12 cellular contexts compared by ENCODE assay signal in the genomic region with DNA sequence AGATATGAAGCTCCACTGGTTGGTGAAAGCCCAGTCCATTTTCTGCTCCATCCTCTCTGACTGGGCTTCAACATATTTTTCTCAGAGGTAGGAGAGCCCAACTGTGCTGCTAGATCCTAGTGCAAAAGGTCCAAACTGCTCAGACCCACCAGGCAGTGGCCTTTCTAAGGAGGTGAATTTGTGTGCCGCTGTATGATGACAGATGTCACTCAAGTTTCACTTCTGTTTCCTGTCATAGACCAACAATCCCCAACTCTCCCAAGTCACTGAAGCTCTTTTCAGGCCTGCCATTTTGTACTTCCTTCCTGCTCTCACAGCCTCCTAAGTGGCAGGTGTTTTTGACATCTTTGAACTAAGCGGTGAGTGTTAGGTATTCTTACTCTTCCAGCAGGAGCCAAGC. TPM values are rescaled to one million over a fixed set of nuclear protein-coding genes. Genes with fewer than 3 reads are reported as not detected.
DNase-seq lines count a peak whose midpoint lies in the region; ATAC-seq and TF ChIP-seq lines count a peak whose summit lies in the region.
"Had no signal": no experiment of that assay in that cellular context is flagged by ENCODE, and none has a peak within 500 bp of the region (broad histone marks: within the 10 kb centered on the region; RNA-seq: fewer than 3 reads in every experiment).

No MANE protein-coding gene starts in this region.

- H4K20me1 ChIP-seq in BLaER1 = no peaks in the 10 kb centered on the region

- CTCF ChIA-PET in WTC11 (lab: Charles Lee) = interaction anchor here (1.1 to 4.4 kb wide), 2 partner anchors 10 to 38 kb away, joined by 3 to 17 read pairs; no protein-coding TSS in a partner anchor

- no peaks in the 10 kb centered on the region for H3K36me3 Mint-ChIP-seq in WTC11

- H3K4me3 ChIP-seq in BLaER1 = no peak overlapping the region
- no peak overlapping the region for H3K4me3 ChIP-seq in Jurkat, Clone E6-1 (ENCODE audit: low read length)
- H3K4me3 ChIP-seq: ascending aorta had no signal

- H3K4me3 Mint-ChIP-seq in WTC11 = no peak overlapping the region

- peak overlapping the region; percentile 65 for H3K4me2 ChIP-seq in BLaER1

- no peaks in the 10 kb centered on the region for H3K36me3 ChIP-seq in BLaER1
- H3K36me3 ChIP-seq: ascending aorta had no signal

- POLR2A ChIA-PET in WTC11 (lab: Charles Lee) = no interaction called here

- H3K27ac Mint-ChIP-seq in WTC11 = no peak overlapping the region

- peaks cover 9% of the 10 kb centered on the region; the same call in 1 of the 2 replicates for H3K9me3 ChIP-seq in BLaER1
- H3K9me3 ChIP-seq: ascending aorta had no signal

- H3K9me3 Mint-ChIP-seq in WTC11 = no peaks in the 10 kb centered on the region

- H3K9ac ChIP-seq in BLaER1 = no peak overlapping the region

- ATAC-seq in GM18861 (IDR thresholded peaks at IDR 0.05; ENCODE audit: unreplicated experiment) (peak; percentile 79), HG02623 (IDR thresholded peaks at IDR 0.05; ENCODE audit: unreplicated experiment) (peak; percentile 76), WTC11 (no peak)

- peak; percentile 56 for DNase-seq in Jurkat, Clone E6-1 (ENCODE audit: low read depth, low spot score)
- DNase-seq in amniotic stem cell (lab: John Stamatoyannopoulos, UW) = no peak
- DNase-seq in WTC11 (ENCODE audit: low spot score) = no peak
- no peak for DNase-seq in HK-2 (ENCODE audit: unreplicated experiment)
- no peak for DNase-seq in NCI-H226

- H3K27ac ChIP-seq in BLaER1 = peak overlapping the region; percentile 12; the same call in 1 of the 2 replicates
- H3K27ac ChIP-seq: ascending aorta, C4-2B had no signal

- peaks cover 35% of the 10 kb centered on the region for H3K4me1 ChIP-seq in BLaER1

- peaks cover 29% of the 10 kb centered on the region for H3K27me3 Mint-ChIP-seq in WTC11 (ENCODE audit: low read depth)

- H3K4me1 Mint-ChIP-seq in WTC11 = peaks cover 2% of the 10 kb centered on the region; the same call in 1 of the 2 replicates

- TF ChIP-seq CTCF in WTC11 (IDR thresholded peaks at IDR 0.05) = no peak

- peaks cover 14% of the 10 kb centered on the region for H3K27me3 ChIP-seq in BLaER1
- H3K27me3 ChIP-seq: ascending aorta had no signal

TF ChIP-seq in WTC11, 78 proteins besides CTCF, POLR2A, EP300 and RAD21:
- TF ChIP-seq CBFB (CRISPR knock-in tag; IDR thresholded peaks at IDR 0.05; ENCODE audit: low read depth) (no peak), NFATC4 (CRISPR knock-in tag; IDR thresholded peaks at IDR 0.05) (no peak), ZMAT4 (CRISPR knock-in tag; IDR thresholded peaks at IDR 0.05) (no peak), RELA (CRISPR knock-in tag; IDR thresholded peaks at IDR 0.05; ENCODE audit: borderline replicate concordance) (no peak), RORB (CRISPR knock-in tag; IDR thresholded peaks at IDR 0.05) (no peak), CREM (CRISPR knock-in tag; IDR thresholded peaks at IDR 0.05) (no peak), ZNF671 (CRISPR knock-in tag; IDR thresholded peaks at IDR 0.05) (no peak), TCF7 (CRISPR knock-in tag; IDR thresholded peaks at IDR 0.05; ENCODE audit: low read depth) (no peak), HMGA2 (CRISPR knock-in tag; IDR thresholded peaks at IDR 0.05) (no peak), ZNF281 (CRISPR knock-in tag; IDR thresholded peaks at IDR 0.05) (no peak), ZNF317 (CRISPR knock-in tag; IDR thresholded peaks at IDR 0.05; ENCODE audit: borderline replicate concordance, low read depth) (no peak), ESRRA (CRISPR knock-in tag; IDR thresholded peaks at IDR 0.05; ENCODE audit: borderline replicate concordance) (no peak), ZNF425 (CRISPR knock-in tag; conservative IDR thresholded peaks at IDR 0.05) (no peak)
- TF ChIP-seq, protein P1, sequence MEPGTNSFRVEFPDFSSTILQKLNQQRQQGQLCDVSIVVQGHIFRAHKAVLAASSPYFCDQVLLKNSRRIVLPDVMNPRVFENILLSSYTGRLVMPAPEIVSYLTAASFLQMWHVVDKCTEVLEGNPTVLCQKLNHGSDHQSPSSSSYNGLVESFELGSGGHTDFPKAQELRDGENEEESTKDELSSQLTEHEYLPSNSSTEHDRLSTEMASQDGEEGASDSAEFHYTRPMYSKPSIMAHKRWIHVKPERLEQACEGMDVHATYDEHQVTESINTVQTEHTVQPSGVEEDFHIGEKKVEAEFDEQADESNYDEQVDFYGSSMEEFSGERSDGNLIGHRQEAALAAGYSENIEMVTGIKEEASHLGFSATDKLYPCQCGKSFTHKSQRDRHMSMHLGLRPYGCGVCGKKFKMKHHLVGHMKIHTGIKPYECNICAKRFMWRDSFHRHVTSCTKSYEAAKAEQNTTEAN (CRISPR knock-in tag; IDR thresholded peaks at IDR 0.05) = no peak
- TF ChIP-seq, protein P2, sequence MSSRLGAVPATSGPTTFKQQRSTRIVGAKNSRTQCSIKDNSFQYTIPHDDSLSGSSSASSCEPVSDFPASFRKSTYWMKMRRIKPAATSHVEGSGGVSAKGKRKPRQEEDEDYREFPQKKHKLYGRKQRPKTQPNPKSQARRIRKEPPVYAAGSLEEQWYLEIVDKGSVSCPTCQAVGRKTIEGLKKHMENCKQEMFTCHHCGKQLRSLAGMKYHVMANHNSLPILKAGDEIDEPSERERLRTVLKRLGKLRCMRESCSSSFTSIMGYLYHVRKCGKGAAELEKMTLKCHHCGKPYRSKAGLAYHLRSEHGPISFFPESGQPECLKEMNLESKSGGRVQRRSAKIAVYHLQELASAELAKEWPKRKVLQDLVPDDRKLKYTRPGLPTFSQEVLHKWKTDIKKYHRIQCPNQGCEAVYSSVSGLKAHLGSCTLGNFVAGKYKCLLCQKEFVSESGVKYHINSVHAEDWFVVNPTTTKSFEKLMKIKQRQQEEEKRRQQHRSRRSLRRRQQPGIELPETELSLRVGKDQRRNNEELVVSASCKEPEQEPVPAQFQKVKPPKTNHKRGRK (CRISPR knock-in tag; IDR thresholded peaks at IDR 0.05; ENCODE audit: borderline replicate concordance) = no peak
TF ChIP-seq in WTC11: peak in this region for 0.

RNA-seq across cellular contexts. Expression of gene RNASE4, which starts 16.4 kb away (rescaled TPM):
- polyA plus RNA-seq in Jurkat, Clone E6-1 (2012; ENCODE audit: insufficient read depth, insufficient read length) = 5.3 TPM
- 1.0 to 2.8 TPM (median 2.4 TPM) in 3 replicates for total RNA-seq in WTC11 (2021)

RNA-seq across cellular contexts. Expression of gene ANG, which starts 20.6 kb away (rescaled TPM):
- polyA plus RNA-seq in Jurkat, Clone E6-1 (2012; ENCODE audit: insufficient read depth, insufficient read length) = 3.3 TPM
- 4.8 to 5.2 TPM (median 4.9 TPM) in 3 replicates for total RNA-seq in WTC11 (2021)

RNA-seq across cellular contexts. Expression of gene OR6S1, which starts 26.5 kb away (rescaled TPM):
- not detected for polyA plus RNA-seq in Jurkat, Clone E6-1 (2012; ENCODE audit: insufficient read depth, insufficient read length)
- total RNA-seq in WTC11 (2021) = not detected in 3 replicates
- total RNA-seq: ascending aorta, glomerular endothelial cell, osteoblast had no signal
